Comparison of ENCODE assay signal across 14 cellular contexts in the genomic region with DNA sequence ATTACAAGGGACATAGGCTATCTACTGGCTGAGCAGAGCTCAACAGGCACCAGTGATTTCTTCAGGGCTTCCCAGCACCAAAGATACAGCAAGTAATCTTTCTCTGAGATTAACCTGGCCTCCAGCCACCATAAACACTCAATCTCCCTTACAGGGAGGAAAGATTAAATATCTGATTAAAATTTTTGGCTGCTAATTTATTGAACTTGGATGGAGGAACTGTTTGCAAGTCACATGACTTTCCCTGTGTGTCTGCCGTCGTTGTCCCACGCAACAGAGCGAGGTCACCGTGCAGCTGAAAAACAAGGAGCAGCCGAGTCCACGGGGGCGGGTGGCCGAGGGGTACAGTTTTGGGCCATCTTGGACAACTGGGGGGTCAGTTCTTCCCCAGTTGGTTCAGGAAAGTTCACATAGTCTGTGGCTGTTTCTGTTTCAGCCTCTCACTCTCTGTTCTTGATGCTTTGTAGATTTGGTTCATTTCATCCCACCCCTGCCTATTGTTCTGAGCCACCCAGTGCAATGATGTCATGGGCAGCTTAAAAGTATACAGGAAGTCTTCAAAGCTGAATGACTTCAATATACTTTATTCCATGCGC.
DNase-seq lines count a peak whose midpoint lies in the region; ATAC-seq, FAIRE-seq and TF ChIP-seq lines count a peak whose summit lies in the region.
"Had no signal": no experiment of that assay in that cellular context is flagged by ENCODE, and none has a peak within 500 bp of the region (broad histone marks: within the 10 kb centered on the region; RNA-seq: fewer than 3 reads in every experiment).

No MANE protein-coding gene starts in this region.

- CTCF ChIA-PET in A673 (lab: Charles Lee), result no interaction called here

- H3K4me2 ChIP-seq in osteoblast (ENCODE audit: insufficient read depth, low read length), result peak overlapping the region; percentile 18

- WGBS in esophagus squamous epithelium, 2 donors, result 76 to 80% methylated on average over 6 to 10 of the region's 10 CpGs

- BruUV-seq in A673 (replicated peaks; lab: Mats Ljungman, UMichigan), result no TSS peak

- H3K36me3 ChIP-seq in A673 (ENCODE audit: insufficient read depth, low read length, poor library complexity, severe bottlenecking), result no peaks in the 10 kb centered on the region
- H3K36me3 ChIP-seq in ascending aorta, result no peaks in the 10 kb centered on the region
- no peaks in the 10 kb centered on the region for H3K36me3 ChIP-seq in osteoblast (ENCODE audit: insufficient read depth, low read length)
- no peaks in the 10 kb centered on the region for H3K36me3 ChIP-seq in esophagus squamous epithelium
- H3K36me3 ChIP-seq: spleen had no signal

- no peak for ATAC-seq in GM19455 (IDR thresholded peaks at IDR 0.05; ENCODE audit: unreplicated experiment)
- no peak for ATAC-seq in HG03139 (IDR thresholded peaks at IDR 0.05; ENCODE audit: unreplicated experiment)

- peak; percentile 13 for DNase-seq in A673 (ENCODE audit: low spot score)
- peak in 1 of 2 donors; percentile 78 for DNase-seq in ascending aorta (ENCODE audit: low spot score in 2 of 2)
- peak; percentile 78 for DNase-seq in cardiac septum (ENCODE audit: low spot score)
- peak; percentile 30 for DNase-seq in osteoblast (ENCODE audit: insufficient read length, low spot score, missing footprints)
- no peak for DNase-seq in RCC 7860 (ENCODE audit: low spot score)
- no peak for DNase-seq in esophagus squamous epithelium (lab: John Stamatoyannopoulos, UW)
- DNase-seq: H7, naive B cell, NCI-H526, SIG-M5, spleen had no signal

- no peaks in the 10 kb centered on the region for H3K79me2 ChIP-seq in osteoblast (ENCODE audit: insufficient read depth, low read length)

- H4K20me1 ChIP-seq in osteoblast (ENCODE audit: insufficient read depth, low read length), result no peaks in the 10 kb centered on the region

- H3K27ac ChIP-seq in A673 (ENCODE audit: low read depth, low read length, poor library complexity, severe bottlenecking) (no peak overlapping the region), ascending aorta (peak overlapping the region; percentile 70 to 84), osteoblast (ENCODE audit: low read depth, low read length) (peak overlapping the region; percentile 69), esophagus squamous epithelium (peak overlapping the region in 2 of 4 donors; percentile 42 to 45)
- H3K27ac ChIP-seq: spleen had no signal

- no peak overlapping the region for H2AFZ ChIP-seq in osteoblast (ENCODE audit: low read length)

- no peaks in the 10 kb centered on the region for H3K4me1 ChIP-seq in A673 (ENCODE audit: insufficient read depth, low read length, poor library complexity, severe bottlenecking)
- H3K4me1 ChIP-seq in ascending aorta, result peaks cover 7 to 42% of the 10 kb centered on the region in 2 donors
- H3K4me1 ChIP-seq in osteoblast (ENCODE audit: insufficient read depth, low read length), result peaks cover 24% of the 10 kb centered on the region
- H3K4me1 ChIP-seq in esophagus squamous epithelium, result peaks cover 0 to under 1% (median 0%) of the 10 kb centered on the region in 3 donors
- H3K4me1 ChIP-seq: spleen had no signal

- no peak for TF ChIP-seq CTCF in A673 (conservative IDR thresholded peaks at IDR 0.05; ENCODE audit: low read depth, low read length)
- no peak for TF ChIP-seq CTCF in ascending aorta (IDR thresholded peaks at IDR 0.05)
- no peak for TF ChIP-seq CTCF in osteoblast (IDR thresholded peaks at IDR 0.05; ENCODE audit: extremely low read depth, low read depth, low read length)
- no peak for TF ChIP-seq CTCF in esophagus squamous epithelium (IDR thresholded peaks at IDR 0.05)

- no peaks in the 10 kb centered on the region for H3K9me3 ChIP-seq in A673 (ENCODE audit: low read depth, low read length, poor library complexity, severe bottlenecking)
- H3K9me3 ChIP-seq in ascending aorta, result no peaks in the 10 kb centered on the region
- no peaks in the 10 kb centered on the region for H3K9me3 ChIP-seq in osteoblast (ENCODE audit: low read depth, low read length)
- no peaks in the 10 kb centered on the region for H3K9me3 ChIP-seq in esophagus squamous epithelium
- H3K9me3 ChIP-seq: spleen had no signal

- FAIRE-seq in RCC 7860 (lab: Jason Lieb, UNC), result no peak
- FAIRE-seq: GM12892 had no signal

- TF ChIP-seq POLR2A in esophagus squamous epithelium (IDR thresholded peaks at IDR 0.05), result no peak

- intact Hi-C loops in A673 (cut with micrococcal nuclease; ENCODE audit: unreplicated experiment) (loop anchor here (10.0 kb wide), 1 partner anchor 80 kb away; no protein-coding TSS in a partner anchor), ascending aorta (cut with DNase I) (loop anchor here (2.0 kb wide), 1 partner anchor 438 kb away; no protein-coding TSS in a partner anchor), cardiac septum (cut with DNase I) (no loop called here), esophagus squamous epithelium (cut with DNase I) (no loop called here)

- H3K4me3 ChIP-seq in A673 (ENCODE audit: low read depth, low read length, poor library complexity, severe bottlenecking) (no peak overlapping the region), ascending aorta (peak overlapping the region in 1 of 2 donors; percentile 15), osteoblast (ENCODE audit: insufficient read depth, low read length) (no peak overlapping the region), esophagus squamous epithelium (peak overlapping the region in 1 of 4 donors; percentile 32)
- H3K4me3 ChIP-seq: spleen had no signal

- H3K27me3 ChIP-seq in A673 (replicated peaks; ENCODE audit: insufficient read depth, low read depth, low read length, poor library complexity) (peaks cover 29% of the 10 kb centered on the region), ascending aorta (no peaks in the 10 kb centered on the region), osteoblast (ENCODE audit: insufficient read depth, low read length) (no peaks in the 10 kb centered on the region), esophagus squamous epithelium (peaks cover 0 to 26% (median 0%) of the 10 kb centered on the region in 4 donors)

- POLR2A ChIA-PET in A673 (lab: Charles Lee; ENCODE audit: low non-redundant PET), result no interaction called here

Comparison
In these comparisons a context has a peak if more than half of its experiments do, and no peak if none do; other contexts are left out.
1. DNase-seq: peak in A673 (single experiment), cardiac septum (single experiment) and osteoblast (single experiment); none in RCC 7860 (single experiment) and esophagus squamous epithelium (single experiment).
2. intact Hi-C loops: an anchor here in A673 (10.0 kb wide) and ascending aorta (2.0 kb wide); none called in cardiac septum and esophagus squamous epithelium.